In genomic region chr1:186985889-186986491, GRCh38 we compare ENCODE assay signal across 8 cellular contexts.
DNase-seq lines count a peak whose midpoint lies in the region; ATAC-seq and TF ChIP-seq lines count a peak whose summit lies in the region.

No MANE protein-coding gene starts in this region.

- no peaks in the 10 kb centered on the region for H3K9me3 Mint-ChIP-seq in activated CD4-positive, alpha-beta T cell treated with anti-CD3 and anti-CD28 coated beads for 36 hours (ENCODE audit: low read depth)
- H3K9me3 Mint-ChIP-seq in activated CD4-positive, alpha-beta memory T cell treated with anti-CD3 and anti-CD28 coated beads for 36 hours: no peaks in the 10 kb centered on the region

- no peaks in the 10 kb centered on the region for H4K20me1 ChIP-seq in SU-DHL-6 (ENCODE audit: low read depth, low read length)

- H3K27me3 ChIP-seq in SU-DHL-6 (ENCODE audit: low read length): no peaks in the 10 kb centered on the region
- no peaks in the 10 kb centered on the region for H3K27me3 ChIP-seq in ovary

- POLR2A ChIA-PET in activated CD4-positive, alpha-beta T cell treated with anti-CD3 and anti-CD28 coated beads for 36 hours (lab: Charles Lee): no interaction called here
- POLR2A ChIA-PET in HEK293T (lab: Yijun Ruan, JAX): no interaction called here
- POLR2A ChIA-PET in activated CD4-positive, alpha-beta memory T cell treated with anti-CD3 and anti-CD28 coated beads for 36 hours (lab: Charles Lee): no interaction called here

- WGBS in ovary, 3 donors: 0 to 2% (median 1%) methylated on average over 2 of the region's 2 CpGs

- H3K4me1 Mint-ChIP-seq in activated CD4-positive, alpha-beta T cell treated with anti-CD3 and anti-CD28 coated beads for 36 hours: no peaks in the 10 kb centered on the region
- no peaks in the 10 kb centered on the region for H3K4me1 Mint-ChIP-seq in activated CD4-positive, alpha-beta memory T cell treated with anti-CD3 and anti-CD28 coated beads for 36 hours (ENCODE audit: low read depth)

- no peaks in the 10 kb centered on the region for H3K4me1 ChIP-seq in ovary (ENCODE audit: insufficient read depth)

- H3K4me2 ChIP-seq in SU-DHL-6 (ENCODE audit: low read depth, low read length, poor library complexity, severe bottlenecking): no peak overlapping the region

- no peak for DNase-seq in activated CD4-positive, alpha-beta T cell treated with anti-CD3 and anti-CD28 coated beads for 36 hours
- DNase-seq in activated CD4-positive, alpha-beta T cell treated with anti-CD3 and anti-CD28 coated beads for 48 hours: no peak
- DNase-seq in HEK293T (ENCODE audit: extremely low spot score) (peak; percentile 55), NCI-H1417 (lab: John Stamatoyannopoulos, UW) (peak; percentile 27 to 85 (median 68)), fibroblast of villous mesenchyme (ENCODE audit: low read depth) (peak; percentile 67), ovary (no peak)
- no peak for DNase-seq in activated CD4-positive, alpha-beta memory T cell treated with anti-CD3 and anti-CD28 coated beads for 36 hours

- H3K9me2 ChIP-seq in SU-DHL-6 (replicated peaks; ENCODE audit: insufficient read depth, low read length): no peaks in the 10 kb centered on the region

- no peak for TF ChIP-seq EP300 in ovary (IDR thresholded peaks at IDR 0.05)

- TF ChIP-seq CTCF in SU-DHL-6 (IDR thresholded peaks at IDR 0.05; ENCODE audit: insufficient read depth, low read length, poor library complexity, severe bottlenecking): peak; percentile 30
- TF ChIP-seq CTCF in fibroblast of villous mesenchyme (IDR thresholded peaks at IDR 0.05; ENCODE audit: insufficient read depth, low read depth, low read length): peak; percentile 68
- peak; percentile 18 to 70 (median 57) for TF ChIP-seq CTCF in ovary (IDR thresholded peaks at IDR 0.05)

- peaks cover 4% of the 10 kb centered on the region for H3K27me3 Mint-ChIP-seq in activated CD4-positive, alpha-beta T cell treated with anti-CD3 and anti-CD28 coated beads for 36 hours
- H3K27me3 Mint-ChIP-seq in activated CD4-positive, alpha-beta memory T cell treated with anti-CD3 and anti-CD28 coated beads for 36 hours: peaks cover 3% of the 10 kb centered on the region

- H3K4me3 ChIP-seq in SU-DHL-6 (ENCODE audit: insufficient read depth, low read length, poor library complexity, severe bottlenecking): no peak overlapping the region
- H3K4me3 ChIP-seq in fibroblast of villous mesenchyme (ENCODE audit: low read depth, low read length): no peak overlapping the region
- H3K4me3 ChIP-seq in ovary: no peak overlapping the region

- no peaks in the 10 kb centered on the region for H3K9me3 ChIP-seq in SU-DHL-6 (ENCODE audit: insufficient read depth, low read length)
- no peaks in the 10 kb centered on the region for H3K9me3 ChIP-seq in ovary

- no peaks in the 10 kb centered on the region for H3K36me3 Mint-ChIP-seq in activated CD4-positive, alpha-beta T cell treated with anti-CD3 and anti-CD28 coated beads for 36 hours (ENCODE audit: low read depth)
- H3K36me3 Mint-ChIP-seq in activated CD4-positive, alpha-beta memory T cell treated with anti-CD3 and anti-CD28 coated beads for 36 hours: no peaks in the 10 kb centered on the region

- H3K36me3 ChIP-seq in SU-DHL-6 (ENCODE audit: low read length): no peaks in the 10 kb centered on the region
- no peaks in the 10 kb centered on the region for H3K36me3 ChIP-seq in ovary

- H3K27ac ChIP-seq in SU-DHL-6 (ENCODE audit: low read depth, low read length) (no peak overlapping the region), ovary (no peak overlapping the region)

- ATAC-seq in activated CD4-positive, alpha-beta T cell treated with anti-CD3 and anti-CD28 coated beads for 36 hours: peak; percentile 39

- no peak overlapping the region for H2AFZ ChIP-seq in SU-DHL-6 (ENCODE audit: low read depth, low read length, severe bottlenecking)

- no peak overlapping the region for H3K4me3 Mint-ChIP-seq in activated CD4-positive, alpha-beta T cell treated with anti-CD3 and anti-CD28 coated beads for 36 hours
- no peak overlapping the region for H3K4me3 Mint-ChIP-seq in activated CD4-positive, alpha-beta memory T cell treated with anti-CD3 and anti-CD28 coated beads for 36 hours

- intact Hi-C loops in activated CD4-positive, alpha-beta T cell treated with anti-CD3 and anti-CD28 coated beads for 36 hours (cut with DNase I, micrococcal nuclease): loop anchor here (1.0 to 5.0 kb wide), 6 partner anchors 264 to 582 kb away; no protein-coding TSS in a partner anchor
- intact Hi-C loops in ovary (cut with DNase I): loop anchor here in 2 of 4 donors (10.0 kb wide), 3 partner anchors 381 to 591 kb away; no protein-coding TSS in a partner anchor
- intact Hi-C loops in activated CD4-positive, alpha-beta memory T cell treated with anti-CD3 and anti-CD28 coated beads for 36 hours (cut with micrococcal nuclease): loop anchor here (1.0 to 2.0 kb wide), 5 partner anchors 264 to 611 kb away; partner anchors contain the start of genes ODR4 and TPR

- no peak for TF ChIP-seq POLR2A in ovary (IDR thresholded peaks at IDR 0.05)

- H3K27ac Mint-ChIP-seq in activated CD4-positive, alpha-beta T cell treated with anti-CD3 and anti-CD28 coated beads for 36 hours: no peak overlapping the region
- H3K27ac Mint-ChIP-seq in activated CD4-positive, alpha-beta memory T cell treated with anti-CD3 and anti-CD28 coated beads for 36 hours: no peak overlapping the region

- CTCF ChIA-PET in activated CD4-positive, alpha-beta T cell treated with anti-CD3 and anti-CD28 coated beads for 36 hours (lab: Charles Lee): interaction anchor here (0.8 to 1.8 kb wide), 16 partner anchors 9 to 582 kb away, joined by 3 to 18 read pairs (median 5); no protein-coding TSS in a partner anchor
- CTCF ChIA-PET in HEK293T (lab: Yijun Ruan, JAX): interaction anchor here (0.7 to 1.6 kb wide), 6 partner anchors 11 to 582 kb away, joined by 3 to 7 read pairs (median 4); no protein-coding TSS in a partner anchor
- CTCF ChIA-PET in activated CD4-positive, alpha-beta memory T cell treated with anti-CD3 and anti-CD28 coated beads for 36 hours (lab: Charles Lee): interaction anchor here (0.6 to 1.6 kb wide), 10 partner anchors 9 to 581 kb away, joined by 3 to 16 read pairs (median 6); no protein-coding TSS in a partner anchor

- no peaks in the 10 kb centered on the region for H3F3A ChIP-seq in SU-DHL-6 (ENCODE audit: insufficient read depth)

- H3K79me2 ChIP-seq in SU-DHL-6 (ENCODE audit: insufficient read depth, low read length): no peaks in the 10 kb centered on the region

- H3K9ac ChIP-seq in SU-DHL-6 (ENCODE audit: low read length): no peak overlapping the region

TF ChIP-seq in HEK293T, 16 proteins besides CTCF, POLR2A, EP300 and RAD21:
- TF ChIP-seq LEF1 (IDR thresholded peaks at IDR 0.05; ENCODE audit: borderline replicate concordance): no peak
- no peak for TF ChIP-seq HDGF (IDR thresholded peaks at IDR 0.05; ENCODE audit: borderline replicate concordance)
- no peak for TF ChIP-seq ARNT (IDR thresholded peaks at IDR 0.05)
- no peak for TF ChIP-seq ELF4 (IDR thresholded peaks at IDR 0.05)
- peak; percentile 18; the same call in 1 of the 2 replicates for TF ChIP-seq ZNF384 (IDR thresholded peaks at IDR 0.05)

Comparison
In these comparisons a context has a peak if more than half of its experiments do, and no peak if none do; other contexts are left out.
1. DNase-seq: peak in HEK293T (single experiment), NCI-H1417 (3 of 3) and fibroblast of villous mesenchyme (single experiment); none in activated CD4-positive, alpha-beta T cell treated with anti-CD3 and anti-CD28 coated beads for 36 hours (single experiment), activated CD4-positive, alpha-beta T cell treated with anti-CD3 and anti-CD28 coated beads for 48 hours (single experiment), ovary (0 of 5) and activated CD4-positive, alpha-beta memory T cell treated with anti-CD3 and anti-CD28 coated beads for 36 hours (single experiment).
2. Peak in every context shown above with its lines, with median percentiles within 50 percentile points of each other: CTCF ChIP-seq.